ENCODE assay signal across 10 cellular contexts in genomic region chr1:218304281-218305039, GRCh38. TPM values are rescaled to one million over a fixed set of nuclear protein-coding genes. Genes with fewer than 3 reads are reported as not detected.
DNase-seq lines count a peak whose midpoint lies in the region; ATAC-seq and TF ChIP-seq lines count a peak whose summit lies in the region.
"Had no signal": no experiment of that assay in that cellular context is flagged by ENCODE, and none has a peak within 500 bp of the region (broad histone marks: within the 10 kb centered on the region; RNA-seq: fewer than 3 reads in every experiment).

No MANE protein-coding gene starts in this region.

- POLR2A ChIA-PET in RWPE1 (lab: Yijun Ruan, JAX; ENCODE audit: low non-redundant PET), result no interaction called here

- WGBS in sigmoid colon, 2 donors, result 66 to 85% methylated on average over 8 of the region's 8 CpGs

- TF ChIP-seq EP300 in sigmoid colon (IDR thresholded peaks at IDR 0.05), result no peak

- H3K4me3 ChIP-seq in sigmoid colon, result no peak overlapping the region
- H3K4me3 ChIP-seq: thyroid gland had no signal

- no peak for TF ChIP-seq POLR2A in sigmoid colon (IDR thresholded peaks at IDR 0.05)

- H3K27me3 ChIP-seq in sigmoid colon, result no peaks in the 10 kb centered on the region
- H3K27me3 ChIP-seq: thyroid gland had no signal

- H3K4me1 ChIP-seq in sigmoid colon, result no peaks in the 10 kb centered on the region
- H3K4me1 ChIP-seq: thyroid gland had no signal

- peak; percentile 70 for DNase-seq in GDM1 (lab: John Stamatoyannopoulos, UW)
- DNase-seq in NCI-H510A treated with DMSO at 0.1 percent for 48 hours (lab: John Stamatoyannopoulos, UW), result peak; percentile 55
- peak; percentile 85 for DNase-seq in cardiac septum (ENCODE audit: low spot score)
- DNase-seq in NCI-H2196 (lab: John Stamatoyannopoulos, UW; ENCODE audit: unreplicated experiment), result no peak
- no peak for DNase-seq in sigmoid colon
- no peak for DNase-seq in RWPE1 (ENCODE audit: low spot score)
- DNase-seq in epidermal melanocyte (ENCODE audit: insufficient read length, low spot score), result no peak
- DNase-seq: naive B cell, thyroid gland had no signal

- peaks cover 0 to 53% (median 0%) of the 10 kb centered on the region in 4 donors for H3K36me3 ChIP-seq in sigmoid colon
- H3K36me3 ChIP-seq: thyroid gland had no signal

- H3K27ac ChIP-seq in sigmoid colon (no peak overlapping the region), RWPE1 (no peak overlapping the region)
- H3K27ac ChIP-seq: thyroid gland had no signal

- peak; percentile 72 for ATAC-seq in HG03103 (IDR thresholded peaks at IDR 0.05; ENCODE audit: low read depth, unreplicated experiment)

- intact Hi-C loops in cardiac septum (cut with DNase I), result no loop called here
- intact Hi-C loops in sigmoid colon (cut with DNase I), result no loop called here

- CTCF ChIA-PET in RWPE1 (lab: Yijun Ruan, JAX), result no interaction called here

- no peaks in the 10 kb centered on the region for H3K9me3 ChIP-seq in sigmoid colon
- H3K9me3 ChIP-seq: thyroid gland had no signal

- TF ChIP-seq CTCF in sigmoid colon (IDR thresholded peaks at IDR 0.05) (no peak), RWPE1 (conservative IDR thresholded peaks at IDR 0.05; ENCODE audit: low read depth) (no peak)

RNA-seq across cellular contexts. Expression of gene RRP15, which starts 19.4 kb away (rescaled TPM):
- total RNA-seq in cardiac septum (18.7 TPM), sigmoid colon (1 to 10 TPM; 6.1 to 8.9 (median 8.1) TPM)
- polyA plus RNA-seq in sigmoid colon, result 1 to 10 TPM; 1.8 to 3.0 (median 1.8) TPM

RNA-seq across cellular contexts. Expression of gene TGFB2, which starts 40.7 kb away (rescaled TPM):
- total RNA-seq in cardiac septum, result 40.5 TPM
- 10 to 100 TPM in 1 of 4 donors, 1 to 10 TPM in 3; 6.3 to 11.8 (median 7.7) TPM for total RNA-seq in sigmoid colon
- polyA plus RNA-seq in sigmoid colon, result under 1 TPM; 0.23 to 0.60 (median 0.38) TPM

Comparison
In these comparisons a context has a peak if more than half of its experiments do, and no peak if none do; other contexts are left out.
1. DNase-seq: peak in GDM1 (single experiment), NCI-H510A treated with DMSO at 0.1 percent for 48 hours (single experiment) and cardiac septum (single experiment); none in NCI-H2196 (single experiment), sigmoid colon (single experiment), RWPE1 (single experiment) and epidermal melanocyte (single experiment).